ENCODE assay signal across 8 cellular contexts in the genomic region with DNA sequence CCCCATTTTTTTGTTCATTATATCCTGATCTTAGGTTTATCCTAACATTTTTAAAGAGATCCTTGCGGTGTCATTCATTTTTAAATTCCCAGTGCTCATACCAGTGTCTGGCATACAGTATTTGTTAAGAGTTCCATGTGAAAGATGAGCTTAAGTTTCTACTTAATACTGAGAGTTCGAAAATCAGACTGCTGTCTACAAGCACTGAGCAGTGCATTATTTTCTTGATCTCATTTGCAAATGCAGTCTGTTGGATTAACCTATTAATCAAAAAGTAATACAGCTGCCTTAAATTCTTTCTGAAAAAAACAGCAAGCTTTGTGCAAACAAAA. TPM values are rescaled to one million over a fixed set of nuclear protein-coding genes. Genes with fewer than 3 reads are reported as not detected.
DNase-seq lines count a peak whose midpoint lies in the region; ATAC-seq lines count a peak whose summit lies in the region.

No MANE protein-coding gene starts in this region.

- no peaks in the 10 kb centered on the region for H3K9me3 Mint-ChIP-seq in activated T-cell treated with anti-CD3 and anti-CD28 coated beads, Interleukin-2, amount 50 U/mL, for 72 hours
- H3K9me3 Mint-ChIP-seq in activated naive CD4-positive, alpha-beta T cell treated with anti-CD3 and anti-CD28 coated beads, Interleukin-2, amount 50 U/mL, for 72 hours, result no peaks in the 10 kb centered on the region
- no peaks in the 10 kb centered on the region for H3K9me3 Mint-ChIP-seq in immature natural killer cell

- H3K27me3 Mint-ChIP-seq in activated T-cell treated with anti-CD3 and anti-CD28 coated beads, Interleukin-2, amount 50 U/mL, for 72 hours (ENCODE audit: low read depth), result no peaks in the 10 kb centered on the region
- H3K27me3 Mint-ChIP-seq in immature natural killer cell (ENCODE audit: low read depth in 3 of 3), result peaks cover 2 to 5% (median 4%) of the 10 kb centered on the region in 3 donors

- peak overlapping the region; percentile 56 for H3K27ac ChIP-seq in temporal lobe (ENCODE audit: low read depth, low read length)

- no peak for DNase-seq in activated T-cell treated with anti-CD3 and anti-CD28 coated beads, Interleukin-2, amount 50 U/mL, for 72 hours
- DNase-seq in activated T-cell treated with anti-CD3 and anti-CD28 coated beads, Interleukin-2, amount 50 U/mL, for 1 hour, result no peak
- DNase-seq in activated naive CD4-positive, alpha-beta T cell treated with anti-CD3 and anti-CD28 coated beads, Interleukin-2, amount 50 U/mL, for 72 hours (ENCODE audit: low spot score in 2 of 2), result no peak
- DNase-seq in immature natural killer cell, result no peak
- DNase-seq in HuH-7 (ENCODE audit: low spot score), result no peak
- DNase-seq in COR-L47 (lab: John Stamatoyannopoulos, UW), result no peak

- ATAC-seq in activated T-cell treated with anti-CD3 and anti-CD28 coated beads, Interleukin-2, amount 50 U/mL, for 72 hours (replicated peaks in 1 of 2), result peak; percentile 11 to 20
- ATAC-seq in HG03103 (IDR thresholded peaks at IDR 0.05; ENCODE audit: low read depth, unreplicated experiment), result peak; percentile 20
- peak; percentile 14 to 32 for ATAC-seq in activated naive CD4-positive, alpha-beta T cell treated with anti-CD3 and anti-CD28 coated beads, Interleukin-2, amount 50 U/mL, for 72 hours

- H3K4me1 Mint-ChIP-seq in activated T-cell treated with anti-CD3 and anti-CD28 coated beads, Interleukin-2, amount 50 U/mL, for 72 hours (ENCODE audit: low read depth), result peaks cover 20% of the 10 kb centered on the region
- H3K4me1 Mint-ChIP-seq in immature natural killer cell, result peaks cover 13 to 21% of the 10 kb centered on the region in 2 donors

- peak overlapping the region; percentile 98 for H3K27ac Mint-ChIP-seq in activated T-cell treated with anti-CD3 and anti-CD28 coated beads, Interleukin-2, amount 50 U/mL, for 72 hours
- peak overlapping the region; percentile 93 to 99 for H3K27ac Mint-ChIP-seq in activated naive CD4-positive, alpha-beta T cell treated with anti-CD3 and anti-CD28 coated beads, Interleukin-2, amount 50 U/mL, for 72 hours
- H3K27ac Mint-ChIP-seq in immature natural killer cell, result peak overlapping the region; percentile 80 to 94 (median 88)

- H3K4me3 Mint-ChIP-seq in activated T-cell treated with anti-CD3 and anti-CD28 coated beads, Interleukin-2, amount 50 U/mL, for 72 hours, result peak overlapping the region; percentile 93 to 97
- H3K4me3 Mint-ChIP-seq in immature natural killer cell, result peak overlapping the region; percentile 92 to 99 (median 96)

- H3K36me3 Mint-ChIP-seq in activated T-cell treated with anti-CD3 and anti-CD28 coated beads, Interleukin-2, amount 50 U/mL, for 72 hours (ENCODE audit: insufficient read depth in 2 of 2), result peaks cover 0 to 2% of the 10 kb centered on the region in 2 donors
- no peaks in the 10 kb centered on the region for H3K36me3 Mint-ChIP-seq in activated naive CD4-positive, alpha-beta T cell treated with anti-CD3 and anti-CD28 coated beads, Interleukin-2, amount 50 U/mL, for 72 hours
- peaks cover 0 to 4% (median 0%) of the 10 kb centered on the region in 3 donors for H3K36me3 Mint-ChIP-seq in immature natural killer cell

RNA-seq across cellular contexts. Expression of gene COQ3, which starts 0.7 kb away (rescaled TPM):
- total RNA-seq in activated T-cell treated with anti-CD3 and anti-CD28 coated beads, Interleukin-2, amount 50 U/mL, for 72 hours, result 10 to 100 TPM in 1 of 2 donors, 1 to 10 TPM in 1; 7.0 to 11.8 TPM
- total RNA-seq in activated naive CD4-positive, alpha-beta T cell treated with anti-CD3 and anti-CD28 coated beads, Interleukin-2, amount 50 U/mL, for 72 hours, result 10 to 100 TPM in 1 of 2 donors, 1 to 10 TPM in 1; 3.0 to 14.1 TPM
- 1 to 10 TPM; 3.2 to 9.9 (median 4.6) TPM for polyA plus RNA-seq in immature natural killer cell
- total RNA-seq in temporal lobe, result 9.8 TPM

RNA-seq across cellular contexts. Expression of gene PNISR, which starts 31.8 kb away (rescaled TPM):
- 100 to 1,000 TPM; 183 to 192 TPM for total RNA-seq in activated T-cell treated with anti-CD3 and anti-CD28 coated beads, Interleukin-2, amount 50 U/mL, for 72 hours
- total RNA-seq in activated naive CD4-positive, alpha-beta T cell treated with anti-CD3 and anti-CD28 coated beads, Interleukin-2, amount 50 U/mL, for 72 hours, result 100 to 1,000 TPM; 162 to 257 TPM
- 10 to 100 TPM; 48.7 to 68.3 (median 65.5) TPM for polyA plus RNA-seq in immature natural killer cell
- 85.8 TPM for total RNA-seq in temporal lobe

RNA-seq across cellular contexts. Expression of gene FAXC, which starts 43.9 kb away (rescaled TPM):
- total RNA-seq in activated T-cell treated with anti-CD3 and anti-CD28 coated beads, Interleukin-2, amount 50 U/mL, for 72 hours, result not detected
- not detected for total RNA-seq in activated naive CD4-positive, alpha-beta T cell treated with anti-CD3 and anti-CD28 coated beads, Interleukin-2, amount 50 U/mL, for 72 hours
- polyA plus RNA-seq in immature natural killer cell, result not detected
- total RNA-seq in temporal lobe, result 42.8 TPM

Comparison
In these comparisons a context has a peak if more than half of its experiments do, and no peak if none do; other contexts are left out.
1. RNA of gene FAXC, which starts 43.9 kb away (total RNA-seq): 42.8 TPM in temporal lobe (single experiment); not detected in activated T-cell treated with anti-CD3 and anti-CD28 coated beads, Interleukin-2, amount 50 U/mL, for 72 hours and not detected in activated naive CD4-positive, alpha-beta T cell treated with anti-CD3 and anti-CD28 coated beads, Interleukin-2, amount 50 U/mL, for 72 hours; every median in the first group is over 10 times any median in the second.
2. Peak in every context shown above with its lines, with median percentiles within 50 percentile points of each other: ATAC-seq and H3K27ac Mint-ChIP-seq.